ENCODE assay signal across 1 cellular context in the genomic region with DNA sequence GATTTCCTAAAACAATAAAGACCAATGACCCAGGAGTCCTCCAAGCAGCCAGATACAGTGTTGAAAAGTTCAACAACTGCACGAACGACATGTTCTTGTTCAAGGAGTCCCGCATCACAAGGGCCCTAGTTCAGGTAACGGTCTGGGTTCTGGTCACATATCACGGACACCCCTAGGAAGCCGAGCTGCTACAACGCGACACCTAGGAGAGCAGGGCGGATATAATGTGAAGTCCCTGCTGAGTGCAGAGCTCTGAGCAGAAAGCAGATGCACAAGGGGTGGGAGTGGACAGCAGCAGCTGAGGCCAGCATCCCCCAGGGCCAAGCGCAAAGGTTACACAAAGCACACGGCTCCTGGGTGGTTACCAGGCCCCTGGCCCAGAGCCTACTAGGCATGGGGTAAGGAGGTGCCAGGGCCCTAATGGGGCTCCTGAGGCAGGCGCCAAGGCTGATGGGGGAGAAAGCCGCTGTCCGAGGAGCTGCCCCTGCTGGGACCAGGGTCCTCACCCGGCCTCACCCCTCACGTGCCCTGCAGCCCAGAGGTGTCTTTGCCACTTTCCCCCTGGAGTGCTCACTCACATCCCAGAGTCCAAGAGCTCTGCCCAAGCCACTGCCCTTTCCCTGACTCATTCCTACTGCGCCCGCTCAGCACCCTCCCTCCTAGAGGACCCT.
TF ChIP-seq lines count a peak whose summit lies in the region.

No MANE protein-coding gene starts in this region.

TF ChIP-seq in IMR-90, 13 proteins besides CTCF, POLR2A, EP300 and RAD21:
- TF ChIP-seq CEBPB (IDR thresholded peaks at IDR 0.05; ENCODE audit: low read depth, low read length) (no peak), CHD1 (IDR thresholded peaks at IDR 0.05; ENCODE audit: low read depth, low read length) (no peak), SMC3 (IDR thresholded peaks at IDR 0.05; ENCODE audit: low read depth, low read length) (no peak), MAZ (IDR thresholded peaks at IDR 0.05; ENCODE audit: borderline replicate concordance, low read depth, low read length) (no peak), RFX5 (IDR thresholded peaks at IDR 0.05; ENCODE audit: low read depth, low read length) (no peak), NFE2L2 (IDR thresholded peaks at IDR 0.05; ENCODE audit: low read depth, low read length) (no peak), BHLHE40 (IDR thresholded peaks at IDR 0.05; ENCODE audit: low read depth, low read length) (no peak), RCOR1 (IDR thresholded peaks at IDR 0.05; ENCODE audit: insufficient replicate concordance, low read length) (no peak), MXI1 (IDR thresholded peaks at IDR 0.05; ENCODE audit: borderline replicate concordance, low read depth, low read length) (no peak), FOS (IDR thresholded peaks at IDR 0.05; ENCODE audit: low read depth, low read length) (no peak), MAFK (IDR thresholded peaks at IDR 0.05; ENCODE audit: low read depth, low read length) (no peak)
- TF ChIP-seq, protein P1, sequence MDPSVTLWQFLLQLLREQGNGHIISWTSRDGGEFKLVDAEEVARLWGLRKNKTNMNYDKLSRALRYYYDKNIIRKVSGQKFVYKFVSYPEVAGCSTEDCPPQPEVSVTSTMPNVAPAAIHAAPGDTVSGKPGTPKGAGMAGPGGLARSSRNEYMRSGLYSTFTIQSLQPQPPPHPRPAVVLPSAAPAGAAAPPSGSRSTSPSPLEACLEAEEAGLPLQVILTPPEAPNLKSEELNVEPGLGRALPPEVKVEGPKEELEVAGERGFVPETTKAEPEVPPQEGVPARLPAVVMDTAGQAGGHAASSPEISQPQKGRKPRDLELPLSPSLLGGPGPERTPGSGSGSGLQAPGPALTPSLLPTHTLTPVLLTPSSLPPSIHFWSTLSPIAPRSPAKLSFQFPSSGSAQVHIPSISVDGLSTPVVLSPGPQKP (IDR thresholded peaks at IDR 0.05; ENCODE audit: borderline replicate concordance, low read depth, low read length): no peak
- TF ChIP-seq, protein P2, sequence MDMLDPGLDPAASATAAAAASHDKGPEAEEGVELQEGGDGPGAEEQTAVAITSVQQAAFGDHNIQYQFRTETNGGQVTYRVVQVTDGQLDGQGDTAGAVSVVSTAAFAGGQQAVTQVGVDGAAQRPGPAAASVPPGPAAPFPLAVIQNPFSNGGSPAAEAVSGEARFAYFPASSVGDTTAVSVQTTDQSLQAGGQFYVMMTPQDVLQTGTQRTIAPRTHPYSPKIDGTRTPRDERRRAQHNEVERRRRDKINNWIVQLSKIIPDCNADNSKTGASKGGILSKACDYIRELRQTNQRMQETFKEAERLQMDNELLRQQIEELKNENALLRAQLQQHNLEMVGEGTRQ (IDR thresholded peaks at IDR 0.05; ENCODE audit: low read depth, low read length): no peak
